ENCODE assay signal across 1 cellular context in genomic region chr6:41027799-41028617, GRCh38.
TF ChIP-seq lines count a peak whose summit lies in the region.

No MANE protein-coding gene starts in this region.

TF ChIP-seq in HepG2, 621 proteins besides CTCF, POLR2A, EP300 and RAD21 (continues in another document):
- TF ChIP-seq ARID4A (CRISPR knock-in tag; IDR thresholded peaks at IDR 0.05; ENCODE audit: borderline replicate concordance) (no peak), ZNF598 (CRISPR knock-in tag; IDR thresholded peaks at IDR 0.05; ENCODE audit: borderline replicate concordance) (peak; percentile 90; the same call in 1 of the 2 replicates), NBN (conservative IDR thresholded peaks at IDR 0.05) (no peak), MNT (IDR thresholded peaks at IDR 0.05) (no peak), ZBTB25 (CRISPR knock-in tag; IDR thresholded peaks at IDR 0.05) (no peak), ZNF446 (CRISPR knock-in tag; IDR thresholded peaks at IDR 0.05) (no peak), ZNF292 (CRISPR knock-in tag; IDR thresholded peaks at IDR 0.05; ENCODE audit: borderline replicate concordance, low read depth) (no peak), TFAP4 (IDR thresholded peaks at IDR 0.05; ENCODE audit: borderline replicate concordance, low read depth) (no peak), TGIF2 (CRISPR knock-in tag; IDR thresholded peaks at IDR 0.05) (peak; percentile 84; the same call in 1 of the 2 replicates), ARID2 (CRISPR knock-in tag; IDR thresholded peaks at IDR 0.05; ENCODE audit: borderline replicate concordance) (no peak), ZNF224 (CRISPR knock-in tag; IDR thresholded peaks at IDR 0.05) (peak; percentile 64; the same call in 1 of the 2 replicates), ZBTB33 (CRISPR knock-in tag; IDR thresholded peaks at IDR 0.05) (peak; percentile 65), NFATC3 (CRISPR knock-in tag; IDR thresholded peaks at IDR 0.05) (no peak; the same call in 1 of the 2 replicates), NPAS2 (CRISPR knock-in tag; IDR thresholded peaks at IDR 0.05; ENCODE audit: borderline replicate concordance) (no peak), ZNF577 (CRISPR knock-in tag; IDR thresholded peaks at IDR 0.05; ENCODE audit: borderline replicate concordance, low read depth) (no peak), FUBP1 (CRISPR knock-in tag; IDR thresholded peaks at IDR 0.05; ENCODE audit: borderline replicate concordance) (no peak), HMG20B (CRISPR knock-in tag; conservative IDR thresholded peaks at IDR 0.05) (no peak), TP53 (CRISPR knock-in tag; conservative IDR thresholded peaks at IDR 0.05) (peak; percentile 73; the same call in 1 of the 2 replicates), HNRNPK (IDR thresholded peaks at IDR 0.05; ENCODE audit: low read depth, low read length, poor library complexity, severe bottlenecking) (peak; percentile 10), ZNF407 (CRISPR knock-in tag; IDR thresholded peaks at IDR 0.05; ENCODE audit: not compliant biosample characterization) (peak; percentile 23), EHMT2 (IDR thresholded peaks at IDR 0.05; ENCODE audit: borderline replicate concordance, low read depth, low read length) (no peak), ZNF605 (CRISPR knock-in tag; IDR thresholded peaks at IDR 0.05) (peak; percentile 76; the same call in 1 of the 2 replicates), CENPX (CRISPR knock-in tag; IDR thresholded peaks at IDR 0.05) (no peak), MTF1 (CRISPR knock-in tag; IDR thresholded peaks at IDR 0.05) (no peak), TBP (CRISPR knock-in tag; IDR thresholded peaks at IDR 0.05) (no peak), ZNF674 (CRISPR knock-in tag; IDR thresholded peaks at IDR 0.05; ENCODE audit: low read depth) (no peak), MXD4 (CRISPR knock-in tag; IDR thresholded peaks at IDR 0.05) (peak; percentile 53; the same call in 1 of the 2 replicates), ZNF607 (CRISPR knock-in tag; IDR thresholded peaks at IDR 0.05; ENCODE audit: borderline replicate concordance) (peak; percentile 88), SOX5 (CRISPR knock-in tag; IDR thresholded peaks at IDR 0.05; ENCODE audit: borderline replicate concordance) (no peak), ZNF800 (CRISPR knock-in tag; IDR thresholded peaks at IDR 0.05) (peak; percentile 65; the same call in 1 of the 2 replicates), ZNF782 (CRISPR knock-in tag; IDR thresholded peaks at IDR 0.05; ENCODE audit: borderline replicate concordance) (no peak), ZC3H4 (CRISPR knock-in tag; IDR thresholded peaks at IDR 0.05; ENCODE audit: borderline replicate concordance) (no peak), ATM (IDR thresholded peaks at IDR 0.05; ENCODE audit: borderline replicate concordance) (no peak), ASH2L (IDR thresholded peaks at IDR 0.05; ENCODE audit: insufficient read length, low read depth, low read length) (no peak), ZFP1 (CRISPR knock-in tag; IDR thresholded peaks at IDR 0.05) (no peak), HCFC1 (IDR thresholded peaks at IDR 0.05; ENCODE audit: low read depth, low read length) (no peak), KDM3A (CRISPR knock-in tag; IDR thresholded peaks at IDR 0.05; ENCODE audit: low read depth) (peak; percentile 78; the same call in 1 of the 2 replicates)
